ENCODE assay signal across 12 cellular contexts in genomic region chr1:201482755-201483154, GRCh38. TPM values are rescaled to one million over a fixed set of nuclear protein-coding genes. Genes with fewer than 3 reads are reported as not detected.
DNase-seq lines count a peak whose midpoint lies in the region; ATAC-seq, FAIRE-seq and TF ChIP-seq lines count a peak whose summit lies in the region.
"Had no signal": no experiment of that assay in that cellular context is flagged by ENCODE, and none has a peak within 500 bp of the region (broad histone marks: within the 10 kb centered on the region; RNA-seq: fewer than 3 reads in every experiment).

No MANE protein-coding gene starts in this region.

- H3K4me2 ChIP-seq in A549 (peak overlapping the region; percentile 85; the same call in 2 of the 3 replicates), MM.1S (ENCODE audit: low read depth, low read length) (no peak overlapping the region)

- peak overlapping the region; percentile 74; the same call in 1 of the 2 replicates for H2AFZ ChIP-seq in MM.1S (ENCODE audit: low read length)

- FAIRE-seq in A549 (lab: Jason Lieb, UNC) = no peak

- H3K27me3 Mint-ChIP-seq in mesothelial cell of epicardium (ENCODE audit: low read depth) (peaks cover 12% of the 10 kb centered on the region), WTC11 (ENCODE audit: low read depth) (peaks cover 4% of the 10 kb centered on the region)
- peaks cover 9% of the 10 kb centered on the region for H3K27me3 Mint-ChIP-seq in activated T-helper 1 cell treated with anti-CD3 and anti-CD28 coated beads, Interleukin-12 subunit alpha, Interleukin-12 subunit beta, Interleukin-2, Interleukin-4 antibody, amounts not matched to agents 30 ng/mL and 10 ng/mL and 1 ng/mL, durations not matched to agents 14 hours and 24 hours and 36 hours (ENCODE audit: insufficient read depth)

- H3K4me3 Mint-ChIP-seq in mesothelial cell of epicardium (no peak overlapping the region), WTC11 (no peak overlapping the region)
- no peak overlapping the region for H3K4me3 Mint-ChIP-seq in activated T-helper 1 cell treated with anti-CD3 and anti-CD28 coated beads, Interleukin-12 subunit alpha, Interleukin-12 subunit beta, Interleukin-2, Interleukin-4 antibody, amounts not matched to agents 30 ng/mL and 10 ng/mL and 1 ng/mL, durations not matched to agents 14 hours and 24 hours and 36 hours
- H3K4me3 Mint-ChIP-seq: stimulated activated naive CD8-positive, alpha-beta T cell treated with anti-CD3 and anti-CD28 coated beads, Interleukin-15, Interleukin-2, amounts not matched to agents 100 ng/mL and 50 ng/mL, for 24 hours had no signal

- POLR2A ChIA-PET in A549 (lab: Yijun Ruan, JAX) = interaction anchor here (1.8 to 3.7 kb wide), 5 partner anchors 20 to 34 kb away, joined by 10 to 32 read pairs (median 19); partner anchors contain the start of gene CSRP1
- POLR2A ChIA-PET in WTC11 (lab: Charles Lee) = interaction anchor here (0.6 to 3.4 kb wide), 4 partner anchors 20 to 260 kb away, joined by 3 to 36 read pairs (median 16); partner anchors contain the start of gene CSRP1

- no peaks in the 10 kb centered on the region for H3K9me3 Mint-ChIP-seq in mesothelial cell of epicardium
- H3K9me3 Mint-ChIP-seq in WTC11 = no peaks in the 10 kb centered on the region
- H3K9me3 Mint-ChIP-seq in activated T-helper 1 cell treated with anti-CD3 and anti-CD28 coated beads, Interleukin-12 subunit alpha, Interleukin-12 subunit beta, Interleukin-2, Interleukin-4 antibody, amounts not matched to agents 30 ng/mL and 10 ng/mL and 1 ng/mL, durations not matched to agents 14 hours and 24 hours and 36 hours = no peaks in the 10 kb centered on the region
- H3K9me3 Mint-ChIP-seq: naive thymus-derived CD8-positive, alpha-beta T cell; stimulated activated naive CD8-positive, alpha-beta T cell treated with anti-CD3 and anti-CD28 coated beads, Interleukin-15, Interleukin-2, amounts not matched to agents 100 ng/mL and 50 ng/mL, for 24 hours had no signal

- H3K9me3 ChIP-seq in A549 (no peaks in the 10 kb centered on the region), MM.1S (replicated peaks; ENCODE audit: insufficient read depth, low read length) (no peaks in the 10 kb centered on the region)
- H3K9me3 ChIP-seq: BLaER1 had no signal

- WGBS in A549 (ENCODE audit: missing lambda C conversion rate) = 68% methylated on average over 5 of the region's 5 CpGs

- H3K27ac Mint-ChIP-seq in mesothelial cell of epicardium = peak overlapping the region; percentile 81
- H3K27ac Mint-ChIP-seq in WTC11 = no peak overlapping the region
- H3K27ac Mint-ChIP-seq in activated T-helper 1 cell treated with anti-CD3 and anti-CD28 coated beads, Interleukin-12 subunit alpha, Interleukin-12 subunit beta, Interleukin-2, Interleukin-4 antibody, amounts not matched to agents 30 ng/mL and 10 ng/mL and 1 ng/mL, durations not matched to agents 14 hours and 24 hours and 36 hours = no peak overlapping the region
- H3K27ac Mint-ChIP-seq: stimulated activated naive CD8-positive, alpha-beta T cell treated with anti-CD3 and anti-CD28 coated beads, Interleukin-15, Interleukin-2, amounts not matched to agents 100 ng/mL and 50 ng/mL, for 24 hours had no signal

- no peaks in the 10 kb centered on the region for H4K20me1 ChIP-seq in MM.1S (ENCODE audit: insufficient read depth, low read length)
- H4K20me1 ChIP-seq: BLaER1 had no signal

- DNase-seq in A549 (ENCODE audit: low read depth in 1 of 2, low spot score in 1 of 2) = no peak
- DNase-seq in MM.1S = no peak
- no peak for DNase-seq in mesothelial cell of epicardium (ENCODE audit: low spot score in 2 of 2, unreplicated experiment in 2 of 2)
- no peak for DNase-seq in WTC11 (ENCODE audit: low spot score)
- no peak for DNase-seq in activated T-helper 1 cell treated with anti-CD3 and anti-CD28 coated beads, Interleukin-12 subunit alpha, Interleukin-12 subunit beta, Interleukin-2, Interleukin-4 antibody, amounts not matched to agents 30 ng/mL and 10 ng/mL and 1 ng/mL, durations not matched to agents 14 hours and 24 hours and 36 hours (ENCODE audit: low spot score)
- no peak for DNase-seq in LoVo (ENCODE audit: low spot score)
- DNase-seq: NCI-H187 treated with DMSO at 0.1 percent for 48 hours had no signal

- H3K4me3 ChIP-seq in A549 (no peak overlapping the region), MM.1S (ENCODE audit: low read length) (no peak overlapping the region)
- H3K4me3 ChIP-seq: BLaER1 had no signal

- peaks cover 35% of the 10 kb centered on the region for H3K4me1 Mint-ChIP-seq in mesothelial cell of epicardium
- peaks cover 24% of the 10 kb centered on the region for H3K4me1 Mint-ChIP-seq in WTC11
- H3K4me1 Mint-ChIP-seq in activated T-helper 1 cell treated with anti-CD3 and anti-CD28 coated beads, Interleukin-12 subunit alpha, Interleukin-12 subunit beta, Interleukin-2, Interleukin-4 antibody, amounts not matched to agents 30 ng/mL and 10 ng/mL and 1 ng/mL, durations not matched to agents 14 hours and 24 hours and 36 hours (ENCODE audit: low read depth) = peaks cover 27% of the 10 kb centered on the region

- TF ChIP-seq EP300 in A549 (IDR thresholded peaks at IDR 0.05) = no peak

- H3K36me3 Mint-ChIP-seq in mesothelial cell of epicardium = no peaks in the 10 kb centered on the region
- H3K36me3 Mint-ChIP-seq in WTC11 = no peaks in the 10 kb centered on the region
- peaks cover 6% of the 10 kb centered on the region for H3K36me3 Mint-ChIP-seq in activated T-helper 1 cell treated with anti-CD3 and anti-CD28 coated beads, Interleukin-12 subunit alpha, Interleukin-12 subunit beta, Interleukin-2, Interleukin-4 antibody, amounts not matched to agents 30 ng/mL and 10 ng/mL and 1 ng/mL, durations not matched to agents 14 hours and 24 hours and 36 hours (ENCODE audit: low read depth)

- no peak for TF ChIP-seq RAD21 in A549 (conservative IDR thresholded peaks at IDR 0.05 in 1 of 2, IDR thresholded peaks at IDR 0.05 in 1 of 2)

- ATAC-seq in A549 (no peak), GM18907 (IDR thresholded peaks at IDR 0.05; ENCODE audit: unreplicated experiment) (peak; percentile 39), WTC11 (no peak), HG03521 (IDR thresholded peaks at IDR 0.05; ENCODE audit: unreplicated experiment) (no peak)

- H3K4me1 ChIP-seq in A549 (peaks cover 52% of the 10 kb centered on the region), MM.1S (ENCODE audit: low read length) (peaks cover 21% of the 10 kb centered on the region; the same call in 1 of the 2 replicates)

- H3K27me3 ChIP-seq in MM.1S (replicated peaks; ENCODE audit: insufficient read depth, low read length) = peaks cover 9% of the 10 kb centered on the region; the same call in 1 of the 2 replicates
- H3K27me3 ChIP-seq: BLaER1 had no signal

- CTCF ChIA-PET in A549 (lab: Yijun Ruan, JAX) (interaction anchor here (0.6 to 34.3 kb wide), 22 partner anchors 16 to 490 kb away, joined by 3 to 1452 read pairs (median 6); partner anchors contain the start of genes CSRP1 and PHLDA3), WTC11 (lab: Charles Lee) (interaction anchor here (1.1 to 7.1 kb wide), 31 partner anchors 10 to 395 kb away, joined by 3 to 390 read pairs (median 16); partner anchors contain the start of genes CSRP1, NAV1 and PHLDA3)

- TF ChIP-seq POLR2A in A549 (IDR thresholded peaks at IDR 0.05; ENCODE audit: low read length) = no peak

- no peaks in the 10 kb centered on the region; the same call in 1 of the 2 replicates for H3F3A ChIP-seq in MM.1S (ENCODE audit: insufficient read depth, low read length)

- no peaks in the 10 kb centered on the region for H3K36me3 ChIP-seq in MM.1S (replicated peaks; ENCODE audit: insufficient read depth, low read length)

- H3K79me2 ChIP-seq in MM.1S (ENCODE audit: low read length) = no peaks in the 10 kb centered on the region

- TF ChIP-seq CTCF in A549 (IDR thresholded peaks at IDR 0.05) (no peak), MM.1S (IDR thresholded peaks at IDR 0.05; ENCODE audit: low read length) (no peak), mesothelial cell of epicardium (IDR thresholded peaks at IDR 0.05; ENCODE audit: unreplicated experiment) (no peak), WTC11 (IDR thresholded peaks at IDR 0.05) (no peak)

- intact Hi-C loops in activated T-helper 1 cell treated with anti-CD3 and anti-CD28 coated beads, Interleukin-12 subunit alpha, Interleukin-12 subunit beta, Interleukin-2, Interleukin-4 antibody, amounts not matched to agents 30 ng/mL and 10 ng/mL and 1 ng/mL, durations not matched to agents 14 hours and 24 hours and 36 hours (cut with micrococcal nuclease) = loop anchor here (1.0 to 5.0 kb wide), 4 partner anchors 25 to 220 kb away; partner anchors contain the start of gene CSRP1

- H3K9ac ChIP-seq in MM.1S (ENCODE audit: low read length) = no peak overlapping the region

- H3K27ac ChIP-seq in A549 = peak overlapping the region; percentile 68 to 86; a peak in 5 of 6 replicates
- no peak overlapping the region for H3K27ac ChIP-seq in MM.1S (ENCODE audit: low read length)
- H3K27ac ChIP-seq: BLaER1 had no signal

- no peaks in the 10 kb centered on the region for H3K9me2 ChIP-seq in MM.1S (replicated peaks; ENCODE audit: insufficient read depth, low read length)

RNA-seq across cellular contexts. Expression of gene PHLDA3, which starts 13.8 kb away (rescaled TPM):
- 34.3 and 40.5 TPM in 2 replicates for polyA plus RNA-seq in A549 (2011; rRNA removed)
- 67.2 and 102 TPM in 2 replicates for polyA plus RNA-seq in A549 (2012; cell fraction: cytosol; rRNA removed)
- polyA plus RNA-seq in A549 (2012; cell fraction: nucleus; rRNA removed) = 67.2 and 93.4 TPM in 2 replicates
- polyA plus RNA-seq in A549 (2017; fragmentation: RNase III; extraction: RNeasy Plus Mini Kit Qiagen cat#74134 plus additional on column Dnase treatment) = 83.1 to 91.1 TPM (median 83.5 TPM) in 3 replicates
- 16.0 and 28.4 TPM in 2 replicates for polyA minus RNA-seq in A549 (2011; rRNA and poly(A)+ RNA removed)
- total RNA-seq in mesothelial cell of epicardium = 84.0 to 92.8 TPM (median 87.5 TPM) in 3 replicates
- total RNA-seq in WTC11 (2021) = 53.9 to 95.1 TPM (median 59.7 TPM) in 3 replicates
- total RNA-seq in activated T-helper 1 cell treated with anti-CD3 and anti-CD28 coated beads, Interleukin-12 subunit alpha, Interleukin-12 subunit beta, Interleukin-2, Interleukin-4 antibody, amounts not matched to agents 30 ng/mL and 10 ng/mL and 1 ng/mL, durations not matched to agents 14 hours and 24 hours and 36 hours = 16.6 and 17.3 TPM in 2 replicates
- polyA plus RNA-seq: naive thymus-derived CD8-positive, alpha-beta T cell had no signal

RNA-seq across cellular contexts. Expression of gene CSRP1, which starts 24.2 kb away (rescaled TPM):
- polyA plus RNA-seq in A549 (2011; rRNA removed) = 256 and 277 TPM in 2 replicates
- polyA plus RNA-seq in A549 (2012; cell fraction: cytosol; rRNA removed) = 459 and 499 TPM in 2 replicates
- 441 and 486 TPM in 2 replicates for polyA plus RNA-seq in A549 (2012; cell fraction: nucleus; rRNA removed)
- 655 to 819 TPM (median 717 TPM) in 3 replicates for polyA plus RNA-seq in A549 (2017; fragmentation: RNase III; extraction: RNeasy Plus Mini Kit Qiagen cat#74134 plus additional on column Dnase treatment)
- polyA minus RNA-seq in A549 (2011; rRNA and poly(A)+ RNA removed) = 254 and 273 TPM in 2 replicates
- total RNA-seq in mesothelial cell of epicardium = 10.4 to 11.4 TPM (median 10.7 TPM) in 3 replicates
- 10.7 to 15.4 TPM (median 14.3 TPM) in 3 replicates for total RNA-seq in WTC11 (2021)
- total RNA-seq in activated T-helper 1 cell treated with anti-CD3 and anti-CD28 coated beads, Interleukin-12 subunit alpha, Interleukin-12 subunit beta, Interleukin-2, Interleukin-4 antibody, amounts not matched to agents 30 ng/mL and 10 ng/mL and 1 ng/mL, durations not matched to agents 14 hours and 24 hours and 36 hours = 66.0 and 66.2 TPM in 2 replicates

RNA-seq across cellular contexts. Expression of gene NAV1, which starts 56.2 kb away (rescaled TPM):
- 3.7 and 6.4 TPM in 2 replicates for polyA plus RNA-seq in A549 (2011; rRNA removed)
- 2.0 and 3.1 TPM in 2 replicates for polyA plus RNA-seq in A549 (2012; cell fraction: cytosol; rRNA removed)
- polyA plus RNA-seq in A549 (2012; cell fraction: nucleus; rRNA removed) = 5.0 and 5.5 TPM in 2 replicates
- polyA plus RNA-seq in A549 (2017; fragmentation: RNase III; extraction: RNeasy Plus Mini Kit Qiagen cat#74134 plus additional on column Dnase treatment) = 6.1 to 8.4 TPM (median 6.6 TPM) in 3 replicates
- polyA minus RNA-seq in A549 (2011; rRNA and poly(A)+ RNA removed) = 11.7 and 12.6 TPM in 2 replicates
- total RNA-seq in mesothelial cell of epicardium = 88.8 to 95.9 TPM (median 95.4 TPM) in 3 replicates
- 41.0 to 51.0 TPM (median 46.2 TPM) in 3 replicates for total RNA-seq in WTC11 (2021)
- 0.83 and 1.6 TPM in 2 replicates for total RNA-seq in activated T-helper 1 cell treated with anti-CD3 and anti-CD28 coated beads, Interleukin-12 subunit alpha, Interleukin-12 subunit beta, Interleukin-2, Interleukin-4 antibody, amounts not matched to agents 30 ng/mL and 10 ng/mL and 1 ng/mL, durations not matched to agents 14 hours and 24 hours and 36 hours

Comparison
In these comparisons a context has a peak if more than half of its experiments do, and no peak if none do; other contexts are left out.
1. RNA of gene NAV1, which starts 56.2 kb away (total RNA-seq): 88.8 to 95.9 TPM in mesothelial cell of epicardium and 41.0 to 51.0 TPM in WTC11; 0.83 to 1.6 TPM in activated T-helper 1 cell treated with anti-CD3 and anti-CD28 coated beads, Interleukin-12 subunit alpha, Interleukin-12 subunit beta, Interleukin-2, Interleukin-4 antibody, amounts not matched to agents 30 ng/mL and 10 ng/mL and 1 ng/mL, durations not matched to agents 14 hours and 24 hours and 36 hours; every median in the first group is over 10 times any median in the second.